Comparison of ENCODE assay signal across 4 cellular contexts in genomic region chr15:76451540-76451939, GRCh38.
"Had no signal": no experiment of that assay in that cellular context is flagged by ENCODE, and none has a peak within 500 bp of the region (broad histone marks: within the 10 kb centered on the region; RNA-seq: fewer than 3 reads in every experiment).

No MANE protein-coding gene starts in this region.

- H3K27ac Mint-ChIP-seq: GM23338, H9 had no signal

- H3K4me3 Mint-ChIP-seq: GM23338, H9 had no signal

- DNase-seq: H9, HCEC 1CT, IMR-90 had no signal

- H3K9me3 Mint-ChIP-seq: GM23338, H9 had no signal

- H3K4me1 Mint-ChIP-seq: GM23338, H9 had no signal

- ATAC-seq: GM23338 had no signal

- H3K4me3 ChIP-seq: GM23338 had no signal
